ENCODE assay signal across 21 cellular contexts in the genomic region with DNA sequence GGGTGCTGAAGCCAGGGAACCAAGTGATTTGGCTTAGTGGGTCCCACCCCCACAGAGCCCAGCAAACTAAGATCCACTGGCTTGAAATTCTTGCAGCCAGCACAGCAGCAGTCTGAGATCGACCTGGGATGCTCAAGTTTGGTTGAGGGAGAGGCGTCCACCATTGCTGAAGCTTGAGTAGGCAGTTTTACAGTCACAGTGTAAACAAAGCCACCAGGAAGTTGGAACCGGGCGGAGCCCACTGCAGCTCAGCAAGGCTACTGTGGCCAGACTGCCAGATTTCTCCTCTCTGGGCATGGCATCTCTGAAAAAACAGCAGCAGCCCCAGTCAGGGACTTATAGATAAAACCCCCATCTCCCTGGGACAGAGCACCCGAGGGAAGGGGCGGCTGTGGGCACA.
DNase-seq lines count a peak whose midpoint lies in the region; ATAC-seq, FAIRE-seq and TF ChIP-seq lines count a peak whose summit lies in the region.
"Had no signal": no experiment of that assay in that cellular context is flagged by ENCODE, and none has a peak within 500 bp of the region (broad histone marks: within the 10 kb centered on the region; RNA-seq: fewer than 3 reads in every experiment).

No MANE protein-coding gene starts in this region.

- peak; percentile 78 for DNase-seq in DMS53 treated with DMSO at 0.1 percent for 48 hours (lab: John Stamatoyannopoulos, UW; ENCODE audit: unreplicated experiment)
- peak; percentile 24 for DNase-seq in HT1080 (ENCODE audit: low read depth)
- DNase-seq in PC-9: peak in 1 of 2 experiments; percentile 44
- peak; percentile 70 to 79 (median 72) for DNase-seq in mucosa of descending colon
- DNase-seq in HTR-8/SVneo (ENCODE audit: insufficient read length, low spot score): no peak
- DNase-seq: activated CD4-positive, alpha-beta memory T cell treated with anti-CD3 and anti-CD28 coated beads for 36 hours; activated naive CD8-positive, alpha-beta T cell treated with anti-CD3 and anti-CD28 coated beads, Interleukin-2, amount 10 ng/mL, durations not matched to agents 7 days and 5 days; CD4-positive, alpha-beta T cell; effector CD8-positive, alpha-beta T cell; hippocampal formation; NCI-H1417 treated with DMSO at 0.1 percent for 48 hours; psoas muscle; stimulated activated CD4-positive, alpha-beta T cell treated with anti-CD3 and anti-CD28 coated beads, Interleukin-2, amount 100 ng/mL, for 24 hours had no signal

- no peak overlapping the region for H3K27ac ChIP-seq in PC-9
- H3K27ac ChIP-seq: neutrophil, psoas muscle, vagina had no signal

- peak overlapping the region; percentile 7 for H3K4me2 ChIP-seq in PC-9

- H3K4me3 ChIP-seq in PC-9 (no peak overlapping the region), mucosa of descending colon (no peak overlapping the region)
- H3K4me3 ChIP-seq: psoas muscle, vagina had no signal

- CTCF ChIA-PET in PC-9 (lab: Charles Lee): no interaction called here

- no peaks in the 10 kb centered on the region for H3K36me3 ChIP-seq in PC-9 (ENCODE audit: low read depth)
- H3K36me3 ChIP-seq in mucosa of descending colon (ENCODE audit: low read depth): no peaks in the 10 kb centered on the region
- H3K36me3 ChIP-seq: neutrophil, vagina had no signal

- TF ChIP-seq CTCF in PC-9 (conservative IDR thresholded peaks at IDR 0.05) (no peak), mucosa of descending colon (IDR thresholded peaks at IDR 0.05) (no peak)

- H3K9me3 ChIP-seq in PC-9 (ENCODE audit: insufficient read depth, low read depth) (no peaks in the 10 kb centered on the region), mucosa of descending colon (peaks cover 6% of the 10 kb centered on the region)
- H3K9me3 ChIP-seq: neutrophil, vagina had no signal

- no peaks in the 10 kb centered on the region for H3F3A ChIP-seq in PC-9 (ENCODE audit: insufficient read depth, low read depth)

- H3K79me2 ChIP-seq in PC-9 (ENCODE audit: low read depth): no peaks in the 10 kb centered on the region

- H3K4me1 ChIP-seq in PC-9 (replicated peaks; ENCODE audit: insufficient read depth) (no peaks in the 10 kb centered on the region), mucosa of descending colon (ENCODE audit: low read depth) (peaks cover 3% of the 10 kb centered on the region)
- H3K4me1 ChIP-seq: psoas muscle, vagina had no signal

- H3K27me3 ChIP-seq in PC-9 (ENCODE audit: insufficient read depth, low read depth): no peaks in the 10 kb centered on the region
- H3K27me3 ChIP-seq: neutrophil, vagina had no signal

- POLR2A ChIA-PET in PC-9 (lab: Charles Lee; ENCODE audit: unreplicated experiment): no interaction called here

- BruUV-seq in PC-9 (replicated peaks; lab: Mats Ljungman, UMichigan): no TSS peak

- H2AFZ ChIP-seq in PC-9: no peak overlapping the region

- ATAC-seq in mucosa of descending colon (peak; percentile 75), HG02763 (IDR thresholded peaks at IDR 0.05; ENCODE audit: unreplicated experiment) (no peak), GM21717 (IDR thresholded peaks at IDR 0.05; ENCODE audit: unreplicated experiment) (no peak)
- ATAC-seq: esophagus mucosa; psoas muscle; stimulated activated effector memory CD8-positive, alpha-beta T cell treated with anti-CD3 and anti-CD28 coated beads, Interleukin-12 subunit alpha, Interleukin-12 subunit beta, amount 100 ng/mL, for 72 hours had no signal

- no peaks in the 10 kb centered on the region for H3K9me2 ChIP-seq in PC-9 (ENCODE audit: insufficient read depth)

- H4K20me1 ChIP-seq in PC-9 (ENCODE audit: insufficient read depth): no peaks in the 10 kb centered on the region

- no peak for FAIRE-seq in HTR-8/SVneo (lab: Jason Lieb, UNC)
- FAIRE-seq: frontal cortex, GM12892 had no signal

- intact Hi-C loops in PC-9 (cut with micrococcal nuclease; ENCODE audit: unreplicated experiment): no loop called here
- intact Hi-C loops in mucosa of descending colon (cut with DNase I, micrococcal nuclease): no loop called here
